Comparison of ENCODE assay signal across 25 cellular contexts in the genomic region with DNA sequence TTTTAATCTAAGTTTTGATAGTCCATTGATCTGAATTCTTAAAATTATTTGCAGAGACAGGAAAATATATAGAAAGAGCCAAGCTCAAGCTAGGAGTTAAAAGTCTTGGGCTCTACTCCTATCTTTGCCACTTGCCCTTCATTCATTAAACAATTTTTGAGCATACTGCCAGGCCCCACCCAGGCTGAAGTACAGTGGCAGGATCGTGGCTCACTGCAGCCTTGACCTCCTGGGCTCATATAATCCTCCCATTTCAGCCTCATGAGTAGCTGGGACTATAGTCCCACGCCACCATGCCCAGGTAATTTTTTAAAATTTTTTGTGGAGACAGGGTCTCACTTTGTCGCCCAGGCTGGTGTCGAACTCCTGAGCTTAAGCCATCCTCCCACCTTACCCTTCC. TPM values are rescaled to one million over a fixed set of nuclear protein-coding genes. Genes with fewer than 3 reads are reported as not detected.
"Had no signal": no experiment of that assay in that cellular context is flagged by ENCODE, and none has a peak within 500 bp of the region (broad histone marks: within the 10 kb centered on the region; RNA-seq: fewer than 3 reads in every experiment).

No MANE protein-coding gene starts in this region.

- H3K4me1 ChIP-seq: colonic mucosa, gastrocnemius medialis, left lung, lower lobe of right lung had no signal

- H3K9me3 Mint-ChIP-seq: dendritic cell treated with granulocyte-macrophage colony-stimulating factor and Interleukin-4, amounts not matched to agents 40 ng/mL and 50 ng/mL, for 4 days; effector memory CD8-positive, alpha-beta T cell; endodermal cell had no signal

- H3K27ac ChIP-seq: colonic mucosa, epithelial cell of prostate, esophagus squamous epithelium, gastrocnemius medialis, heart right ventricle, left lung, lower lobe of right lung had no signal

- H3K27me3 ChIP-seq: colonic mucosa, esophagus squamous epithelium, gastrocnemius medialis, heart right ventricle, left lung had no signal

- H3K4me3 Mint-ChIP-seq: dendritic cell treated with granulocyte-macrophage colony-stimulating factor and Interleukin-4, amounts not matched to agents 40 ng/mL and 50 ng/mL, for 4 days; effector memory CD8-positive, alpha-beta T cell; endodermal cell had no signal

- ATAC-seq: effector memory CD8-positive, alpha-beta T cell; esophagus mucosa; gastrocnemius medialis; heart right ventricle; left cardiac atrium; left lung; left ventricle myocardium superior; lower lobe of right lung had no signal

- H3K4me3 ChIP-seq: colonic mucosa, esophagus squamous epithelium, gastrocnemius medialis, heart right ventricle, left lung, lower lobe of right lung had no signal

- H3K27me3 Mint-ChIP-seq: dendritic cell treated with granulocyte-macrophage colony-stimulating factor and Interleukin-4, amounts not matched to agents 40 ng/mL and 50 ng/mL, for 4 days; effector memory CD8-positive, alpha-beta T cell had no signal

- H3K4me1 Mint-ChIP-seq: endodermal cell had no signal

- H3K9me3 ChIP-seq: colonic mucosa, esophagus squamous epithelium, gastrocnemius medialis, heart right ventricle, left lung, lower lobe of right lung had no signal

- FAIRE-seq: endometrium, keratinocyte had no signal

- H3K27ac Mint-ChIP-seq: dendritic cell treated with granulocyte-macrophage colony-stimulating factor and Interleukin-4, amounts not matched to agents 40 ng/mL and 50 ng/mL, for 4 days; endodermal cell had no signal

- DNase-seq: colonic mucosa; cortex of kidney; effector CD8-positive, alpha-beta T cell; effector memory CD8-positive, alpha-beta T cell; endodermal cell; erythroblast; esophagus squamous epithelium; foreskin fibroblast; foreskin melanocyte; gastrocnemius medialis; glutamatergic neuron; head of caudate nucleus; heart right ventricle; hippocampal formation; left cardiac atrium; left lung; left ventricle myocardium superior; lower lobe of right lung; mesendoderm; midbrain had no signal

RNA-seq across cellular contexts. Expression of a gene that starts 36.9 kb away (rescaled TPM):
- total RNA-seq: esophagus mucosa had no signal
